In the genomic region with DNA sequence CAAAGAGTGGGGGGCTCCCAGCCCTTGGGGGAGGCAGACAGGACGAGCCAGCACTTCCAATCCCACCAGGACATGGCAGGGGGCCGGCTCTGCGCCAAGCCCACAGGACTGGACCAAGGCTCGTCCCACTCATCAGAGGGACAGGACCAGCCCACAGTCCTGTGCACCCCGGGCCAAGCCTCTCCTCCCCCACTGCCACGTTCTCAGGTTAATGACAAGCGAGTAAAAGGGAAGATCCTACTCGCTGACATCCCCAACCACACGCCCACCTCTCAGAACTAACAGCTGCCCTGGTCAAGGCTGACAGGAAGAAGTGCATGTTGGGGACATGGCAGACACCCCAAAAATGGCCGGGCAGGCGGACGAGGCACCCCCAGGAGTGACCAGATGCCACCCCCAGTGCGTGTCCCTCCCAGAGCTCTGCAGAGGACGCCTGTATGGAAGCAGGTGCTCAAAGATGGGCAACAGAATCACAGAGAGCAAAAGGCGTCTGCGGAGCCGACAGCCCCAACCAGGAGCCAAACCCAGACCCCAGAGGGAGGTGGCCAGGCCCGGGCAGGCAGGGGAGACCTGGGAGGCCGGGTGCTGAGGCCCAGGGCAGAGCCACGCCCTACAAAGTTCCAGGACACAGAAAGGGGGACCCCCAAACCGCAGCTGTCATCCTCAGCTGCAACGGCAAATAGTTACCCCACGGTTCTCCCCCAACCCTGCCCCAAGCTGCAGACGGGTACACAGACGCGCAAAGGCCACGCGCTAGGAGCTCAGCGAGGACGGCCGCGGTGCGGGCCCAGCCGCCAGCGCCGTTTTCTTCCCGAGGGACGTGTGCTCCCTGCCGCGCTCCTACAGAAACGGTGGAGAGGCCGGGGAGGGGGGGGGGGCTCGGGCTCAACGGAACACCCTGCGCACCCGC, we compare ENCODE assay signal across 1 cellular context.
TF ChIP-seq lines count a peak whose summit lies in the region.

No MANE protein-coding gene starts in this region.

TF ChIP-seq in A549, 52 proteins besides CTCF, POLR2A, EP300 and RAD21 (continued from another document):
- TF ChIP-seq, protein P1, sequence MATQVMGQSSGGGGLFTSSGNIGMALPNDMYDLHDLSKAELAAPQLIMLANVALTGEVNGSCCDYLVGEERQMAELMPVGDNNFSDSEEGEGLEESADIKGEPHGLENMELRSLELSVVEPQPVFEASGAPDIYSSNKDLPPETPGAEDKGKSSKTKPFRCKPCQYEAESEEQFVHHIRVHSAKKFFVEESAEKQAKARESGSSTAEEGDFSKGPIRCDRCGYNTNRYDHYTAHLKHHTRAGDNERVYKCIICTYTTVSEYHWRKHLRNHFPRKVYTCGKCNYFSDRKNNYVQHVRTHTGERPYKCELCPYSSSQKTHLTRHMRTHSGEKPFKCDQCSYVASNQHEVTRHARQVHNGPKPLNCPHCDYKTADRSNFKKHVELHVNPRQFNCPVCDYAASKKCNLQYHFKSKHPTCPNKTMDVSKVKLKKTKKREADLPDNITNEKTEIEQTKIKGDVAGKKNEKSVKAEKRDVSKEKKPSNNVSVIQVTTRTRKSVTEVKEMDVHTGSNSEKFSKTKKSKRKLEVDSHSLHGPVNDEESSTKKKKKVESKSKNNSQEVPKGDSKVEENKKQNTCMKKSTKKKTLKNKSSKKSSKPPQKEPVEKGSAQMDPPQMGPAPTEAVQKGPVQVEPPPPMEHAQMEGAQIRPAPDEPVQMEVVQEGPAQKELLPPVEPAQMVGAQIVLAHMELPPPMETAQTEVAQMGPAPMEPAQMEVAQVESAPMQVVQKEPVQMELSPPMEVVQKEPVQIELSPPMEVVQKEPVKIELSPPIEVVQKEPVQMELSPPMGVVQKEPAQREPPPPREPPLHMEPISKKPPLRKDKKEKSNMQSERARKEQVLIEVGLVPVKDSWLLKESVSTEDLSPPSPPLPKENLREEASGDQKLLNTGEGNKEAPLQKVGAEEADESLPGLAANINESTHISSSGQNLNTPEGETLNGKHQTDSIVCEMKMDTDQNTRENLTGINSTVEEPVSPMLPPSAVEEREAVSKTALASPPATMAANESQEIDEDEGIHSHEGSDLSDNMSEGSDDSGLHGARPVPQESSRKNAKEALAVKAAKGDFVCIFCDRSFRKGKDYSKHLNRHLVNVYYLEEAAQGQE (IDR thresholded peaks at IDR 0.05): no peak
- TF ChIP-seq SMC3 (IDR thresholded peaks at IDR 0.05): no peak
- TF ChIP-seq, protein P2, sequence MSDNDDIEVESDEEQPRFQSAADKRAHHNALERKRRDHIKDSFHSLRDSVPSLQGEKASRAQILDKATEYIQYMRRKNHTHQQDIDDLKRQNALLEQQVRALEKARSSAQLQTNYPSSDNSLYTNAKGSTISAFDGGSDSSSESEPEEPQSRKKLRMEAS (IDR thresholded peaks at IDR 0.05): no peak
